10 cellular contexts compared by ENCODE assay signal in the genomic region with DNA sequence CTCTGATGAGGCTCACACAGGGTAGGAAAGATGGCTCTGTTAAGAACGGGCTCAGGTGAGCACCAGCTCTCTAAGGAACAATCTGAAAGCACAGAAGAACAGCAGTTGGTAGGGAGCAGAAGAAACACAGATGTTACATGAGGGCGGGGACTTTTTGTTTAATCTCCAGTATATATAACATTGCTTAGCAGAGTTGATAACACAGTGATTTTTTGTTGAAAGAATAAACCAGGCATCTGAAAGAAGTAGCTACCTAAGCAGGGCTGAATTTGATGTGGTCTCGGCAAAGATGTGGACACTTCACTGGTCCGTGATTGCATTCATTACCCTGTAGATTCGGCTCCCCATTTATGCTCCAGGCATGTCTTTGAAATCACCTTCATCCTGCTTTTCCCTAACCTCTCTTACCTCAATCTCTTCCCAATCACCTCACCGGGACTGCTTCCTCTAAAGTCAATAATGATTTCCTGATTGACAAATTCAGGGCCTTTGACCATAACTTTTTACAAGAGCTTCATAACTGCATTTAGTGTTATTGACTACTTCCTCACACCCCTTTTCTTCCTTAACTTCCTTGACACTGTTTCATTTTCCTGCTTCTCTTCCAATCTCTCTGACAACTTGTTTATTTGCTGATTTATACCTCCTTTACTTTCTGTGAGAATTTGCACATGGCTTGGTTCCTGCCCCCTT. TPM values are rescaled to one million over a fixed set of nuclear protein-coding genes. Genes with fewer than 3 reads are reported as not detected.
"Had no signal": no experiment of that assay in that cellular context is flagged by ENCODE, and none has a peak within 500 bp of the region (broad histone marks: within the 10 kb centered on the region; RNA-seq: fewer than 3 reads in every experiment).

No MANE protein-coding gene starts in this region.

- ATAC-seq: gastrocnemius medialis had no signal

- DNase-seq: activated T-cell treated with anti-CD3 and anti-CD28 coated beads for 4 hours; caudate nucleus; cortex of kidney; effector CD8-positive, alpha-beta T cell; gastrocnemius medialis; substantia nigra; SW 1271; transverse colon had no signal

RNA-seq across cellular contexts. Expression of gene SAMD3, which starts 34.4 kb away (rescaled TPM):
- total RNA-seq: gastrocnemius medialis, kidney epithelial cell, myocyte had no signal
